ENCODE assay signal across 11 cellular contexts in genomic region chr4:7779194-7779768, GRCh38.
DNase-seq lines count a peak whose midpoint lies in the region; ATAC-seq and TF ChIP-seq lines count a peak whose summit lies in the region.
"Had no signal": no experiment of that assay in that cellular context is flagged by ENCODE, and none has a peak within 500 bp of the region (broad histone marks: within the 10 kb centered on the region; RNA-seq: fewer than 3 reads in every experiment).

No MANE protein-coding gene starts in this region.

- no peaks in the 10 kb centered on the region for H3K9me3 ChIP-seq in ascending aorta

- peak overlapping the region; percentile 83 for H3K27ac Mint-ChIP-seq in HFFc6
- peak overlapping the region; percentile 48 for H3K27ac Mint-ChIP-seq in stimulated activated effector memory CD8-positive, alpha-beta T cell treated with anti-CD3 and anti-CD28 coated beads, Interleukin-12 subunit alpha, Interleukin-12 subunit beta, amount 100 ng/mL, for 72 hours
- H3K27ac Mint-ChIP-seq: mesothelial cell of epicardium had no signal

- peaks cover 57% of the 10 kb centered on the region for H3K4me1 Mint-ChIP-seq in HFFc6 (ENCODE audit: low read depth)
- H3K4me1 Mint-ChIP-seq in stimulated activated effector memory CD8-positive, alpha-beta T cell treated with anti-CD3 and anti-CD28 coated beads, Interleukin-12 subunit alpha, Interleukin-12 subunit beta, amount 100 ng/mL, for 72 hours: peaks cover 35% of the 10 kb centered on the region

- H3K36me3 Mint-ChIP-seq in HFFc6 (ENCODE audit: low read depth): peaks cover 70% of the 10 kb centered on the region
- H3K36me3 Mint-ChIP-seq in stimulated activated effector memory CD8-positive, alpha-beta T cell treated with anti-CD3 and anti-CD28 coated beads, Interleukin-12 subunit alpha, Interleukin-12 subunit beta, amount 100 ng/mL, for 72 hours: peaks cover 60% of the 10 kb centered on the region

- peak overlapping the region; percentile 20 to 50 for H3K4me3 ChIP-seq in ascending aorta

- H3K9me3 Mint-ChIP-seq in HFFc6: no peaks in the 10 kb centered on the region
- no peaks in the 10 kb centered on the region for H3K9me3 Mint-ChIP-seq in stimulated activated effector memory CD8-positive, alpha-beta T cell treated with anti-CD3 and anti-CD28 coated beads, Interleukin-12 subunit alpha, Interleukin-12 subunit beta, amount 100 ng/mL, for 72 hours
- H3K9me3 Mint-ChIP-seq: mesothelial cell of epicardium had no signal

- intact Hi-C loops in ascending aorta (cut with DNase I) (loop anchor here (2.0 kb wide), 1 partner anchor 14 kb away; no protein-coding TSS in a partner anchor), left ventricle myocardium superior (cut with micrococcal nuclease) (no loop called here)

- H3K36me3 ChIP-seq in ascending aorta: peaks cover 10 to 29% of the 10 kb centered on the region in 2 donors

- H3K4me1 ChIP-seq in ascending aorta: peaks cover 9 to 14% of the 10 kb centered on the region in 2 donors

- DNase-seq in HFFc6 (no peak), ascending aorta (ENCODE audit: low spot score in 2 of 2) (no peak), left ventricle myocardium superior (no peak), NCI-H69 (lab: John Stamatoyannopoulos, UW) (no peak), T-helper 2 cell (no peak), hippocampal formation (lab: John Stamatoyannopoulos, UW) (no peak)
- DNase-seq in stimulated activated effector memory CD8-positive, alpha-beta T cell treated with anti-CD3 and anti-CD28 coated beads, Interleukin-12 subunit alpha, Interleukin-12 subunit beta, amount 100 ng/mL, for 72 hours (ENCODE audit: low spot score in 2 of 2): no peak
- DNase-seq: cerebellar nuclear complex, NCI-H1930, T1000 had no signal

- peak overlapping the region; percentile 45 to 83 for H3K27ac ChIP-seq in ascending aorta

- H3K4me3 Mint-ChIP-seq in HFFc6: peak overlapping the region; percentile 73
- no peak overlapping the region for H3K4me3 Mint-ChIP-seq in stimulated activated effector memory CD8-positive, alpha-beta T cell treated with anti-CD3 and anti-CD28 coated beads, Interleukin-12 subunit alpha, Interleukin-12 subunit beta, amount 100 ng/mL, for 72 hours
- H3K4me3 Mint-ChIP-seq: mesothelial cell of epicardium had no signal

- TF ChIP-seq CTCF in HFFc6 (IDR thresholded peaks at IDR 0.05): no peak
- no peak for TF ChIP-seq CTCF in ascending aorta (IDR thresholded peaks at IDR 0.05)

- peak; percentile 35 for ATAC-seq in left ventricle myocardium superior
- no peak for ATAC-seq in stimulated activated effector memory CD8-positive, alpha-beta T cell treated with anti-CD3 and anti-CD28 coated beads, Interleukin-12 subunit alpha, Interleukin-12 subunit beta, amount 100 ng/mL, for 72 hours

- H3K27me3 ChIP-seq in ascending aorta: no peaks in the 10 kb centered on the region

- H3K27me3 Mint-ChIP-seq in HFFc6 (ENCODE audit: insufficient read depth): peaks cover 14% of the 10 kb centered on the region
